Comparison of ENCODE assay signal across 8 cellular contexts in the genomic region with DNA sequence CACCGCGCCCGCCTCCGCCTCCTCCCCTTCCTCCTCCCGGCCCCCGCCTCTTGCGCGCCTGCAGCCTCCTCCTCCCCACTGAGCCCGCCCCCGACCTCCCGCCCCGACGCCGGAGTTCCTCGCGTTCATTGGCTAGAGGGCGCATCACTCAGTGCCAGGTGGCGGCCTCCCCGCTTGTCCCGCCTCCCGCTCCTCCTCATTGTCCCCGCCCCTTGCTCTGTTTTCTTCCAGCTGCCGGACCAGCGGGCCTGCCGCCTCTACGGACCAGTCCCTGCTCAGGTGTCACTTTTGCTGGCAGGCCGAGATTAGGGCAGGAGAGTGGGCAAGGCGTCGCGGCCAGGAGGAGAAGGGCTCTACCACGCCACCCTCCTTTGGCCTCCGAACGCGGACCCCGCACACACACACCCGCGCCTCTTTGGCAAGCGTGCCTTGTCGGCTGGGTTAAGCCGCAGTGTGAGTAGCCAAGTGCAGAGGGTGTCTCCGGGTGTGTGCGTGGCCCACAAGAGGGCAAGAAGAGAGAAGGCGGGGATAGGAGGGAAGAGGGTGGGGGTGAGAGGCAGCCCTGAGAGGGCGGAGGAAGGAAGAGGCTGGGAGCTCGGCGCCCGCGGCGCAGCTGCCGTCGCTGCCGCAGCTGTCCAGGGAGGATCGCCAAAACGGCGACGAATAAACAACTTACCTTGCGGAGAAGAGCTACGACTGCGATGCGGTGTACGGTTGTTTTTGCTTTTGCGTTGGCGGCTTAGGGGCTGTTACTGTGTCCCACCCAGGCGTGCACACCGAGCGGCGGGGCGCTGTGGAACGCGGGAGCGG. TPM values are rescaled to one million over a fixed set of nuclear protein-coding genes. Genes with fewer than 3 reads are reported as not detected.
DNase-seq lines count a peak whose midpoint lies in the region; ATAC-seq, FAIRE-seq and TF ChIP-seq lines count a peak whose summit lies in the region.

No MANE protein-coding gene starts in this region.

- peak overlapping the region; percentile 92 for H3K4me3 ChIP-seq in AG04449 (ENCODE audit: low read depth, low read length)
- H3K4me3 ChIP-seq in WERI-Rb-1 (ENCODE audit: low read depth, low read length), result peak overlapping the region; percentile 52
- H3K4me3 ChIP-seq in mammary epithelial cell (replicated peaks in 1 of 3; ENCODE audit: insufficient read depth in 1 of 3, low read depth in 2 of 3, low read length in 3 of 3), result peak overlapping the region; percentile 77 to 97 (median 96)
- H3K4me3 ChIP-seq in small intestine (ENCODE audit: low read depth in 1 of 2, low read length in 2 of 2), result peak overlapping the region; percentile 71 to 95

- WGBS in mammary epithelial cell (ENCODE audit: low coverage, missing lambda C conversion rate), result 0% methylated on average over 16 of the region's 71 CpGs
- WGBS in small intestine, 3 donors, result 0 to 1% (median 1%) methylated on average over 55 to 71 of the region's 71 CpGs

- H2AFZ ChIP-seq in mammary epithelial cell (ENCODE audit: low read depth, low read length), result peak overlapping the region; percentile 92

- H3K27ac ChIP-seq in WERI-Rb-1, result peak overlapping the region; percentile 78
- peak overlapping the region; percentile 96 for H3K27ac ChIP-seq in mammary epithelial cell (ENCODE audit: insufficient read depth, low read depth, low read length)
- peak overlapping the region; percentile 92 to 99 for H3K27ac ChIP-seq in small intestine (ENCODE audit: low read depth in 1 of 2, low read length in 1 of 2)

- ATAC-seq in GM18907 (IDR thresholded peaks at IDR 0.05; ENCODE audit: unreplicated experiment), result peak; percentile 84
- peak; percentile 74 for ATAC-seq in HG03139 (IDR thresholded peaks at IDR 0.05; ENCODE audit: unreplicated experiment)

- dilution Hi-C loops in mammary epithelial cell (cut with HindIII; ENCODE audit: low sequenced_read_pairs), result no loop called here

- TF ChIP-seq CTCF in AG04449 (IDR thresholded peaks at IDR 0.05; ENCODE audit: insufficient read depth, low read length, missing control alignments) (peak; percentile 28), WERI-Rb-1 (IDR thresholded peaks at IDR 0.05; ENCODE audit: low read depth, low read length) (no peak), mammary epithelial cell (conservative IDR thresholded peaks at IDR 0.05 in 1 of 2, IDR thresholded peaks at IDR 0.05 in 1 of 2; ENCODE audit: extremely low read depth in 1 of 2, insufficient read depth in 1 of 2, low read depth in 1 of 2, low read length in 2 of 2) (peak in 1 of 2 donors; percentile 14)

- intact Hi-C loops in mammary epithelial cell (cut with micrococcal nuclease), result loop anchor here (1.0 to 10.0 kb wide), 12 partner anchors 10 to 1250 kb away; no protein-coding TSS in a partner anchor

- BruUV-seq in mammary epithelial cell (replicated peaks; lab: Mats Ljungman, UMichigan), result no TSS peak

- DNase-seq in AG04449 (ENCODE audit: low read depth, low spot score) (peak; percentile 80), NCI-H2196 (lab: John Stamatoyannopoulos, UW; ENCODE audit: unreplicated experiment) (peak; percentile 83), WERI-Rb-1 (peak; percentile 100), mammary epithelial cell (peak; percentile 96), iPS-NIHi11 (ENCODE audit: low spot score) (peak; percentile 99), small intestine (peak; percentile 99)

- POLR2A ChIA-PET in AG04449 (lab: Yijun Ruan, JAX), result interaction anchor here (1.0 to 2.1 kb wide), 7 partner anchors 9 to 73 kb away, joined by 3 to 15 read pairs (median 4); no protein-coding TSS in a partner anchor

- H3K4me1 ChIP-seq in mammary epithelial cell (ENCODE audit: insufficient read depth, low read length) (peaks cover 31% of the 10 kb centered on the region), small intestine (ENCODE audit: control insufficient read depth in 2 of 2, insufficient read depth in 1 of 2, low read depth in 1 of 2, low read length in 1 of 2) (peaks cover 1 to 7% of the 10 kb centered on the region in 2 donors)

- no peak for FAIRE-seq in small intestine (lab: Jason Lieb, UNC)

- peak overlapping the region; percentile 90 for H3K9ac ChIP-seq in mammary epithelial cell (ENCODE audit: insufficient read depth, low read length)

- H3K4me2 ChIP-seq in mammary epithelial cell (ENCODE audit: insufficient read depth, low read depth, low read length), result peak overlapping the region; percentile 97

- H3K27me3 ChIP-seq in WERI-Rb-1 (ENCODE audit: insufficient read depth, low read depth, severe bottlenecking), result no peaks in the 10 kb centered on the region
- no peaks in the 10 kb centered on the region for H3K27me3 ChIP-seq in mammary epithelial cell (ENCODE audit: insufficient read depth, low read length)
- no peaks in the 10 kb centered on the region for H3K27me3 ChIP-seq in small intestine (ENCODE audit: control insufficient read depth in 2 of 2, insufficient read depth in 2 of 2, low read length in 2 of 2)

- H3K79me2 ChIP-seq in mammary epithelial cell (ENCODE audit: insufficient read depth, low read length), result peaks cover 53% of the 10 kb centered on the region

- H3K9me3 ChIP-seq in WERI-Rb-1 (ENCODE audit: severe bottlenecking), result no peaks in the 10 kb centered on the region
- H3K9me3 ChIP-seq in mammary epithelial cell (replicated peaks; ENCODE audit: insufficient read depth, low read length), result no peaks in the 10 kb centered on the region
- H3K9me3 ChIP-seq in small intestine (ENCODE audit: control insufficient read depth, low read depth), result no peaks in the 10 kb centered on the region

- H3K36me3 ChIP-seq in WERI-Rb-1 (peaks cover 5% of the 10 kb centered on the region; the same call in 1 of the 2 replicates), mammary epithelial cell (ENCODE audit: insufficient read depth, low read length) (no peaks in the 10 kb centered on the region), small intestine (ENCODE audit: control insufficient read depth in 2 of 2, insufficient read depth in 2 of 2, low read length in 2 of 2) (no peaks in the 10 kb centered on the region)

- no peaks in the 10 kb centered on the region for H4K20me1 ChIP-seq in mammary epithelial cell (ENCODE audit: insufficient read depth, low read length)

- in situ Hi-C loops in mammary epithelial cell (cut with MboI; ENCODE audit: low sequenced_read_pairs in 2 of 2), result loop anchor here in 1 of 2 donors (10.0 kb wide), 1 partner anchor 183 kb away; no protein-coding TSS in a partner anchor

- CTCF ChIA-PET in AG04449 (lab: Yijun Ruan, JAX) (interaction anchor here (0.8 to 2.3 kb wide), 5 partner anchors 9 to 382 kb away, joined by 3 to 6 read pairs (median 4); no protein-coding TSS in a partner anchor), mammary epithelial cell (lab: Charles Lee; ENCODE audit: low non-redundant PET) (interaction anchor here (0.6 kb wide), 2 partner anchors 40 to 136 kb away, joined by 3 to 5 read pairs; no protein-coding TSS in a partner anchor)

RNA-seq across cellular contexts. Expression of a gene that starts 0.4 kb away (rescaled TPM):
- 10 to 100 TPM; 85.5 to 88.4 TPM for total RNA-seq in mammary epithelial cell
- polyA plus RNA-seq in mammary epithelial cell (28.1 TPM), small intestine (10 to 100 TPM in 1 of 3 donors, 1 to 10 TPM in 2; 8.9 to 13.2 (median 9.2) TPM)
- polyA minus RNA-seq in mammary epithelial cell, result 104 TPM

Comparison
In these comparisons a context has a peak if more than half of its experiments do, and no peak if none do; other contexts are left out.
1. Peak in every context shown above with its lines: DNase-seq, ATAC-seq, H3K4me3 ChIP-seq and H3K27ac ChIP-seq.